ENCODE assay signal across 22 cellular contexts in genomic region chr11:59212222-59212621, GRCh38. TPM values are rescaled to one million over a fixed set of nuclear protein-coding genes. Genes with fewer than 3 reads are reported as not detected.
DNase-seq lines count a peak whose midpoint lies in the region; ATAC-seq and TF ChIP-seq lines count a peak whose summit lies in the region.
"Had no signal": no experiment of that assay in that cellular context is flagged by ENCODE, and none has a peak within 500 bp of the region (broad histone marks: within the 10 kb centered on the region; RNA-seq: fewer than 3 reads in every experiment).

No MANE protein-coding gene starts in this region.

- TF ChIP-seq CTCF in OCI-LY7 (conservative IDR thresholded peaks at IDR 0.05; ENCODE audit: low read length) (no peak), lower lobe of right lung (IDR thresholded peaks at IDR 0.05) (no peak), gastroesophageal sphincter (IDR thresholded peaks at IDR 0.05) (no peak), ascending aorta (IDR thresholded peaks at IDR 0.05) (no peak)

- TF ChIP-seq POLR2A in gastroesophageal sphincter (IDR thresholded peaks at IDR 0.05): no peak

- peaks cover 34% of the 10 kb centered on the region for H3K4me1 Mint-ChIP-seq in activated T-cell treated with anti-CD3 and anti-CD28 coated beads, Interleukin-2, amount 50 U/mL, for 4 hours (ENCODE audit: low read depth)
- H3K4me1 Mint-ChIP-seq: mesothelial cell of epicardium had no signal

- peak overlapping the region; percentile 70 for H3K4me2 ChIP-seq in OCI-LY7 (ENCODE audit: low read length)

- no peak for ATAC-seq in activated T-cell treated with anti-CD3 and anti-CD28 coated beads, Interleukin-2, amount 50 U/mL, for 4 hours
- ATAC-seq in lower lobe of right lung (no peak), SK-N-SH treated with all-trans-retinoic acid at 6 μM for 48 hours (no peak), gastroesophageal sphincter (no peak)
- ATAC-seq: left colon, PC-3 had no signal

- H4K20me1 ChIP-seq in OCI-LY7 (ENCODE audit: insufficient read depth, low read length): no peaks in the 10 kb centered on the region

- 58 to 90% methylated on average over 3 of the region's 7 CpGs for WGBS in gastroesophageal sphincter (ENCODE audit: low coverage in 1 of 2), 2 donors

- H3K9me3 Mint-ChIP-seq in activated T-cell treated with anti-CD3 and anti-CD28 coated beads, Interleukin-2, amount 50 U/mL, for 4 hours: no peaks in the 10 kb centered on the region
- H3K9me3 Mint-ChIP-seq: activated CD4-positive, alpha-beta T cell treated with anti-CD3 and anti-CD28 coated beads, Interleukin-2, amount 10 ng/mL, durations not matched to agents 7 days and 5 days; mesothelial cell of epicardium had no signal

- peak overlapping the region in 3 of 5 donors; percentile 5 to 51 (median 24) for H3K9ac ChIP-seq in subcutaneous abdominal adipose tissue (ENCODE audit: low read length in 5 of 5)
- H3K9ac ChIP-seq: GM23248 had no signal

- H2AFZ ChIP-seq in OCI-LY7 (ENCODE audit: low read length): no peak overlapping the region
- H2AFZ ChIP-seq: GM23248 had no signal

- TF ChIP-seq EP300 in gastroesophageal sphincter (IDR thresholded peaks at IDR 0.05): no peak

- H3K9me2 ChIP-seq in OCI-LY7 (ENCODE audit: insufficient read depth, low read length): no peaks in the 10 kb centered on the region

- CTCF ChIA-PET in OCI-LY7 (lab: Charles Lee; ENCODE audit: unreplicated experiment): interaction anchor here (0.9 to 1.0 kb wide), 2 partner anchors 9 to 10 kb away, joined by 3 read pairs; no protein-coding TSS in a partner anchor

- H3K4me1 ChIP-seq in OCI-LY7 (ENCODE audit: insufficient read depth, low read length, poor library complexity, severe bottlenecking): peaks cover 43% of the 10 kb centered on the region
- H3K4me1 ChIP-seq in lower lobe of right lung: peaks cover 23% of the 10 kb centered on the region
- H3K4me1 ChIP-seq in subcutaneous abdominal adipose tissue (ENCODE audit: control insufficient read depth in 5 of 5, insufficient read depth in 5 of 5, low read length in 5 of 5): peaks cover 0 to 48% (median 22%) of the 10 kb centered on the region in 5 donors
- peaks cover 0 to 10% (median 0%) of the 10 kb centered on the region in 3 donors for H3K4me1 ChIP-seq in gastroesophageal sphincter
- peaks cover 2 to 6% of the 10 kb centered on the region in 2 donors for H3K4me1 ChIP-seq in ascending aorta
- H3K4me1 ChIP-seq: colonic mucosa had no signal

- TSS peak; percentile 68 for BruUV-seq in OCI-LY7 (replicated peaks; lab: Mats Ljungman, UMichigan)

- H3K27me3 ChIP-seq in lower lobe of right lung (ENCODE audit: low read depth): no peaks in the 10 kb centered on the region
- no peaks in the 10 kb centered on the region for H3K27me3 ChIP-seq in subcutaneous abdominal adipose tissue (ENCODE audit: control insufficient read depth in 5 of 5, insufficient read depth in 4 of 5, low read length in 5 of 5)
- no peaks in the 10 kb centered on the region for H3K27me3 ChIP-seq in gastroesophageal sphincter
- no peaks in the 10 kb centered on the region for H3K27me3 ChIP-seq in ascending aorta
- H3K27me3 ChIP-seq: brain microvascular endothelial cell, colonic mucosa had no signal

- H3K36me3 ChIP-seq in OCI-LY7 (ENCODE audit: insufficient read depth, low read length): no peaks in the 10 kb centered on the region
- H3K36me3 ChIP-seq in lower lobe of right lung: no peaks in the 10 kb centered on the region
- peaks cover 0 to 4% (median 0%) of the 10 kb centered on the region in 5 donors for H3K36me3 ChIP-seq in subcutaneous abdominal adipose tissue (ENCODE audit: control insufficient read depth in 5 of 5, insufficient read depth in 5 of 5, low read length in 5 of 5)
- H3K36me3 ChIP-seq in gastroesophageal sphincter: no peaks in the 10 kb centered on the region
- no peaks in the 10 kb centered on the region for H3K36me3 ChIP-seq in ascending aorta
- H3K36me3 ChIP-seq: brain microvascular endothelial cell, colonic mucosa had no signal

- DNase-seq in activated T-cell treated with anti-CD3 and anti-CD28 coated beads, Interleukin-2, amount 50 U/mL, for 4 hours: no peak
- no peak for DNase-seq in activated T-cell treated with anti-CD3 and anti-CD28 coated beads, Interleukin-2, amount 50 U/mL, for 1 hour
- no peak for DNase-seq in OCI-LY7 (ENCODE audit: low spot score)
- no peak for DNase-seq in lower lobe of right lung
- DNase-seq in ascending aorta (ENCODE audit: low spot score in 2 of 2): no peak
- DNase-seq: activated CD4-positive, alpha-beta T cell treated with anti-CD3 and anti-CD28 coated beads, Interleukin-2, amount 10 ng/mL, durations not matched to agents 7 days and 5 days; brain microvascular endothelial cell; colonic mucosa; GM23248; left colon; NCI-H1092; NCI-H2029; NCI-H82; PC-3; stimulated activated CD4-positive, alpha-beta T cell treated with anti-CD3 and anti-CD28 coated beads, Interleukin-2, amount 100 ng/mL, for 24 hours; stimulated activated naive CD4-positive, alpha-beta T cell; T-helper 1 cell had no signal

- H3K4me3 ChIP-seq in OCI-LY7 (ENCODE audit: low read depth, low read length, poor library complexity, severe bottlenecking): peak overlapping the region; percentile 45
- H3K4me3 ChIP-seq in lower lobe of right lung: peak overlapping the region; percentile 44
- peak overlapping the region; percentile 11 to 66 (median 58) for H3K4me3 ChIP-seq in subcutaneous abdominal adipose tissue (ENCODE audit: low read depth in 1 of 5, low read length in 5 of 5)
- H3K4me3 ChIP-seq in gastroesophageal sphincter: peak overlapping the region in 1 of 2 donors; percentile 37
- H3K4me3 ChIP-seq in ascending aorta: peak overlapping the region in 1 of 2 donors; percentile 33
- H3K4me3 ChIP-seq: colonic mucosa, GM23248 had no signal

- H3K27me3 Mint-ChIP-seq in activated T-cell treated with anti-CD3 and anti-CD28 coated beads, Interleukin-2, amount 50 U/mL, for 4 hours (ENCODE audit: low read depth): peaks cover 11% of the 10 kb centered on the region

- H3K36me3 Mint-ChIP-seq in activated T-cell treated with anti-CD3 and anti-CD28 coated beads, Interleukin-2, amount 50 U/mL, for 4 hours (ENCODE audit: insufficient read depth): no peaks in the 10 kb centered on the region
- H3K36me3 Mint-ChIP-seq: mesothelial cell of epicardium had no signal

- intact Hi-C loops in OCI-LY7 (cut with micrococcal nuclease; ENCODE audit: unreplicated experiment): no loop called here
- intact Hi-C loops in lower lobe of right lung (cut with DNase I): no loop called here
- intact Hi-C loops in ascending aorta (cut with DNase I): no loop called here

- H3K27ac ChIP-seq in OCI-LY7 (ENCODE audit: low read depth, low read length, poor library complexity, severe bottlenecking): no peak overlapping the region
- peak overlapping the region; percentile 2 for H3K27ac ChIP-seq in lower lobe of right lung
- H3K27ac ChIP-seq in subcutaneous abdominal adipose tissue (ENCODE audit: low read depth, low read length): no peak overlapping the region
- H3K27ac ChIP-seq in gastroesophageal sphincter: no peak overlapping the region
- no peak overlapping the region for H3K27ac ChIP-seq in ascending aorta
- H3K27ac ChIP-seq: 22Rv1, brain microvascular endothelial cell, colonic mucosa, GM23248 had no signal

- POLR2A ChIA-PET in OCI-LY7 (lab: Charles Lee): interaction anchor here (0.6 to 3.6 kb wide), 3 partner anchors 11 to 61 kb away, joined by 3 to 11 read pairs (median 8); no protein-coding TSS in a partner anchor

- H3K9me3 ChIP-seq in OCI-LY7 (ENCODE audit: low read length): no peaks in the 10 kb centered on the region
- no peaks in the 10 kb centered on the region for H3K9me3 ChIP-seq in lower lobe of right lung
- no peaks in the 10 kb centered on the region for H3K9me3 ChIP-seq in subcutaneous abdominal adipose tissue (ENCODE audit: control insufficient read depth in 5 of 5, low read length in 5 of 5)
- H3K9me3 ChIP-seq in gastroesophageal sphincter: no peaks in the 10 kb centered on the region
- no peaks in the 10 kb centered on the region for H3K9me3 ChIP-seq in ascending aorta
- H3K9me3 ChIP-seq: colonic mucosa had no signal

- no peaks in the 10 kb centered on the region for H3K79me2 ChIP-seq in OCI-LY7 (ENCODE audit: insufficient read depth, low read depth, low read length)

- H3K4me3 Mint-ChIP-seq in activated T-cell treated with anti-CD3 and anti-CD28 coated beads, Interleukin-2, amount 50 U/mL, for 4 hours: peak overlapping the region; percentile 46
- H3K4me3 Mint-ChIP-seq: activated CD4-positive, alpha-beta T cell treated with anti-CD3 and anti-CD28 coated beads, Interleukin-2, amount 10 ng/mL, durations not matched to agents 7 days and 5 days; mesothelial cell of epicardium had no signal

TF ChIP-seq in SK-N-SH treated with all-trans-retinoic acid at 6 μM for 48 hours, 23 proteins besides CTCF, POLR2A, EP300 and RAD21 (continues in another document):
- TF ChIP-seq ISL1 (CRISPR knock-in tag; IDR thresholded peaks at IDR 0.05) (no peak), TCF4 (CRISPR knock-in tag; IDR thresholded peaks at IDR 0.05; ENCODE audit: borderline replicate concordance) (no peak), CREB5 (CRISPR knock-in tag; IDR thresholded peaks at IDR 0.05; ENCODE audit: low read depth) (no peak), ARNTL (CRISPR knock-in tag; IDR thresholded peaks at IDR 0.05; ENCODE audit: borderline replicate concordance, low read depth) (no peak), ZC3H10 (CRISPR knock-in tag; IDR thresholded peaks at IDR 0.05) (no peak), ZFP3 (CRISPR knock-in tag; IDR thresholded peaks at IDR 0.05) (no peak), ZFP30 (CRISPR knock-in tag; IDR thresholded peaks at IDR 0.05) (no peak)

RNA-seq across cellular contexts. Expression of gene MPEG1, which starts 0.5 kb away (rescaled TPM):
- under 1 TPM; 0.18 to 0.52 (median 0.18) TPM for total RNA-seq in activated T-cell treated with anti-CD3 and anti-CD28 coated beads, Interleukin-2, amount 50 U/mL, for 4 hours
- 0.06 TPM in 1 of 2 replicates, not detected in the other for total RNA-seq in OCI-LY7 (2014; rRNA removed; shearing (Covaris generic))
- total RNA-seq in OCI-LY7 (2022) (12.4 and 13.5 TPM in 2 replicates), lower lobe of right lung (48.9 TPM), gastroesophageal sphincter (10 to 100 TPM in 2 of 4 donors, 1 to 10 TPM in 2; 3.6 to 35.5 (median 11.4) TPM), ascending aorta (14.5 TPM)
- total RNA-seq: activated CD4-positive, alpha-beta T cell treated with anti-CD3 and anti-CD28 coated beads, Interleukin-2, amount 10 ng/mL, durations not matched to agents 7 days and 5 days; GM23248; mesothelial cell of epicardium; PC-3 had no signal

RNA-seq across cellular contexts. Expression of gene DTX4, which starts 40.3 kb away (rescaled TPM):
- under 1 TPM; 0.18 to 0.82 (median 0.21) TPM for total RNA-seq in activated T-cell treated with anti-CD3 and anti-CD28 coated beads, Interleukin-2, amount 50 U/mL, for 4 hours
- 0.70 and 1.4 TPM in 2 replicates for total RNA-seq in OCI-LY7 (2014; rRNA removed; shearing (Covaris generic))
- 9.4 and 9.9 TPM in 2 replicates for total RNA-seq in OCI-LY7 (2022)
- total RNA-seq in lower lobe of right lung: 51.7 TPM
- total RNA-seq in gastroesophageal sphincter: 1 to 10 TPM; 2.0 to 6.8 (median 6.2) TPM
- 9.6 TPM for total RNA-seq in ascending aorta
